In the genomic region with DNA sequence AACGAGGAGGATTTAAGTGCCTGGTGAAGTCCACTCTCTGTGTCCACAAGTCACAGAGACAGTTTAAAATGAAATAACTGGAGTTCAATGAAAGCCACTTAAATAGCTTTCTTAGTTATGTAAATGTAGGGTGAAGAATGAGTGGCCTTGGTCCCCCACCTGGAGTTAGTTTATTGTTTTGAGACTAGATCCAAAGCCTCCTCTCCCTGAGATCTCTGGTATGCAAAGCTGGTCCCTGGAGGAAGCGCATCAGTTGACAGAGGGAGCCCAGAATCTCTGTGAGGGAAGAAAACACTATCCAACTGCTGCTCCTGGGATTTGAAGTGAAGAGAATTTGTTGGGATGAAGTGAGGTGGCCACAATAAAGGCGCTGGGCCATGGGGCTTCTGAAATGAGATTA, we compare ENCODE assay signal across 21 cellular contexts.
"Had no signal": no experiment of that assay in that cellular context is flagged by ENCODE, and none has a peak within 500 bp of the region (broad histone marks: within the 10 kb centered on the region; RNA-seq: fewer than 3 reads in every experiment).

No MANE protein-coding gene starts in this region.

- H3K4me3 ChIP-seq: testis, uterus had no signal

- H3K27ac Mint-ChIP-seq: activated naive CD4-positive, alpha-beta T cell treated with anti-CD3 and anti-CD28 coated beads, Interleukin-2, amount 50 U/mL, for 24 hours; activated T-helper 1 cell treated with anti-CD3 and anti-CD28 coated beads, Interleukin-12 subunit alpha, Interleukin-12 subunit beta, Interleukin-2, Interleukin-4 antibody, amounts not matched to agents 30 ng/mL and 10 ng/mL and 1 ng/mL, durations not matched to agents 14 hours and 24 hours and 36 hours; brain; dendritic cell treated with granulocyte-macrophage colony-stimulating factor and Interleukin-4, amounts not matched to agents 40 ng/mL and 50 ng/mL, for 4 days had no signal

- H3K27me3 Mint-ChIP-seq: activated naive CD4-positive, alpha-beta T cell treated with anti-CD3 and anti-CD28 coated beads, Interleukin-2, amount 50 U/mL, for 24 hours; brain; dendritic cell treated with granulocyte-macrophage colony-stimulating factor and Interleukin-4, amounts not matched to agents 40 ng/mL and 50 ng/mL, for 4 days had no signal

- H3K9me3 Mint-ChIP-seq: activated naive CD4-positive, alpha-beta T cell treated with anti-CD3 and anti-CD28 coated beads, Interleukin-2, amount 50 U/mL, for 24 hours; activated T-helper 1 cell treated with anti-CD3 and anti-CD28 coated beads, Interleukin-12 subunit alpha, Interleukin-12 subunit beta, Interleukin-2, Interleukin-4 antibody, amounts not matched to agents 30 ng/mL and 10 ng/mL and 1 ng/mL, durations not matched to agents 14 hours and 24 hours and 36 hours; dendritic cell treated with granulocyte-macrophage colony-stimulating factor and Interleukin-4, amounts not matched to agents 40 ng/mL and 50 ng/mL, for 4 days; natural killer cell had no signal

- H3K27me3 ChIP-seq: foreskin keratinocyte, testis, uterus had no signal

- H3K4me1 Mint-ChIP-seq: activated naive CD4-positive, alpha-beta T cell treated with anti-CD3 and anti-CD28 coated beads, Interleukin-2, amount 50 U/mL, for 24 hours had no signal

- H3K4me1 ChIP-seq: foreskin keratinocyte, uterus had no signal

- H3K36me3 ChIP-seq: uterus had no signal

- H3K27ac ChIP-seq: foreskin keratinocyte, testis, uterus had no signal

- H3K9me3 ChIP-seq: testis, uterus had no signal

- H3K4me3 Mint-ChIP-seq: activated naive CD4-positive, alpha-beta T cell treated with anti-CD3 and anti-CD28 coated beads, Interleukin-2, amount 50 U/mL, for 24 hours; activated T-helper 1 cell treated with anti-CD3 and anti-CD28 coated beads, Interleukin-12 subunit alpha, Interleukin-12 subunit beta, Interleukin-2, Interleukin-4 antibody, amounts not matched to agents 30 ng/mL and 10 ng/mL and 1 ng/mL, durations not matched to agents 14 hours and 24 hours and 36 hours; brain; dendritic cell treated with granulocyte-macrophage colony-stimulating factor and Interleukin-4, amounts not matched to agents 40 ng/mL and 50 ng/mL, for 4 days; natural killer cell had no signal

- DNase-seq: activated gamma-delta T cell; anterior cingulate cortex; caudate nucleus; effector CD8-positive, alpha-beta T cell; foreskin keratinocyte; hippocampal formation; kidney; natural killer cell; stimulated activated CD4-positive, alpha-beta T cell treated with anti-CD3 and anti-CD28 coated beads, Interleukin-2, amount 100 ng/mL, for 48 hours; stimulated activated CD8-positive, alpha-beta memory T cell treated with anti-CD3 and anti-CD28 coated beads, Interleukin-4, amount 100 ng/mL, for 48 hours; stimulated activated naive CD4-positive, alpha-beta T cell; T-helper 1 cell; T-helper 9 cell; testis; trophoblast cell; uterus had no signal

- ATAC-seq: foreskin keratinocyte, left lobe of liver, natural killer cell had no signal
